ENCODE assay signal across 19 cellular contexts in the genomic region with DNA sequence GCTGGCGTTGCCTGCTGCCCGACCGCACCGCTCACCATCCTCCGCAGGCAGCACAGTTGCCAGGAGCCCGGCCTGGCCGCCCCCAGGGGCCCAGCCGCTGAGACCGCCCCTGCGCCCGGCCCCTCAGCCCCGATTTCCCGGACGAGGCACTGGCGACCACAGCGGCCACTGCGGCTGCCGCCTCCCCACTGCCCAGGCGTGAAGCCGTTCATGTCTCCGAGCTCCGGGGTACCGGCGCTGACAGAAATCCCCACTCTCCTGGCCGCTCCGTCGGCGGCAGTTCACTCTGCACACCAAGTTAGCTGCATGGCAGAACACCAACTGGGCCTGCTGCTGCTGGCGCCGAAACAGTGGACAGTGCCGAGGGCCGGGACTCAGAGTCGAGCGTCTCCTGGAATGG. TPM values are rescaled to one million over a fixed set of nuclear protein-coding genes. Genes with fewer than 3 reads are reported as not detected.
DNase-seq lines count a peak whose midpoint lies in the region; ATAC-seq, FAIRE-seq and TF ChIP-seq lines count a peak whose summit lies in the region.
"Had no signal": no experiment of that assay in that cellular context is flagged by ENCODE, and none has a peak within 500 bp of the region (broad histone marks: within the 10 kb centered on the region; RNA-seq: fewer than 3 reads in every experiment).

No MANE protein-coding gene starts in this region.

- H3K27ac ChIP-seq in GM23338 (ENCODE audit: low read depth) (no peak overlapping the region), kidney (ENCODE audit: low read depth in 2 of 2, low read length in 2 of 2) (no peak overlapping the region), trophoblast cell (ENCODE audit: low read depth, low read length) (no peak overlapping the region), ascending aorta (no peak overlapping the region)
- H3K27ac ChIP-seq: BLaER1 had no signal

- peaks cover 25% of the 10 kb centered on the region for H3K4me1 Mint-ChIP-seq in GM23338

- H2BK5ac ChIP-seq in trophoblast cell (ENCODE audit: low read depth, low read length, poor library complexity) = no peak overlapping the region

- H3K27ac Mint-ChIP-seq in GM23338 = no peak overlapping the region
- H3K27ac Mint-ChIP-seq: CD14-positive monocyte, HFFc6 had no signal

- H3K18ac ChIP-seq in trophoblast cell (ENCODE audit: low read length) = peak overlapping the region; percentile 35

- H3K14ac ChIP-seq in trophoblast cell (ENCODE audit: low read length) = no peak overlapping the region

- H2AFZ ChIP-seq in GM23338 (no peak overlapping the region), trophoblast cell (ENCODE audit: insufficient read depth, low read length, poor library complexity) (no peak overlapping the region)

- 0 out of 2 replicates have a peak, but pooled peaks cover 13% of the 10 kb centered on the region for H4K20me1 ChIP-seq in GM23338 (replicated peaks; ENCODE audit: insufficient read depth)

- no peak overlapping the region for H2BK12ac ChIP-seq in trophoblast cell (ENCODE audit: low read length)

- no peak overlapping the region for H2AK5ac ChIP-seq in trophoblast cell (ENCODE audit: low read length)

- no peaks in the 10 kb centered on the region for H3K9me2 ChIP-seq in GM23338 (ENCODE audit: insufficient read depth)

- H4K91ac ChIP-seq in trophoblast cell (ENCODE audit: low read depth, low read length) = no peak overlapping the region

- H3K27me3 ChIP-seq in GM23338 (ENCODE audit: insufficient read depth) (no peaks in the 10 kb centered on the region), trophoblast cell (ENCODE audit: insufficient read depth, low read length) (no peaks in the 10 kb centered on the region), ascending aorta (no peaks in the 10 kb centered on the region)
- H3K27me3 ChIP-seq: BLaER1 had no signal

- peaks cover 90% of the 10 kb centered on the region for H3K79me2 ChIP-seq in GM23338 (replicated peaks; ENCODE audit: insufficient read depth)
- peaks cover 9% of the 10 kb centered on the region for H3K79me2 ChIP-seq in trophoblast cell (ENCODE audit: control insufficient read depth, insufficient read depth, low read length, poor library complexity)

- H3K4me3 Mint-ChIP-seq in GM23338 = no peak overlapping the region
- H3K4me3 Mint-ChIP-seq: CD14-positive monocyte, HFFc6 had no signal

- no CpG with 5 or more reads among the region's 34 CpGs for WGBS in trophoblast cell (ENCODE audit: extremely low coverage, insufficient coverage, insufficient read length)

- peak; percentile 28; the same call in 1 of the 3 replicates for ATAC-seq in GM23338
- no peak for ATAC-seq in mucosa of descending colon
- ATAC-seq: HCT116 had no signal

- H3K4me3 ChIP-seq in GM23338 (no peak overlapping the region), kidney (ENCODE audit: low read length in 2 of 2) (no peak overlapping the region), trophoblast cell (ENCODE audit: low read depth, low read length) (no peak overlapping the region), ascending aorta (no peak overlapping the region), mucosa of descending colon (no peak overlapping the region)
- H3K4me3 ChIP-seq: BLaER1 had no signal

- no peaks in the 10 kb centered on the region for H3F3A ChIP-seq in GM23338 (replicated peaks; ENCODE audit: low read depth)

- H3K27me3 Mint-ChIP-seq in GM23338 (ENCODE audit: insufficient read depth, low read depth, poor library complexity) = peaks cover 2% of the 10 kb centered on the region
- H3K27me3 Mint-ChIP-seq: CD4-positive, alpha-beta memory T cell had no signal

- no peaks in the 10 kb centered on the region for H3K79me1 ChIP-seq in trophoblast cell (ENCODE audit: low read length)

- peaks cover 13% of the 10 kb centered on the region for H3K4me1 ChIP-seq in GM23338 (ENCODE audit: insufficient read depth)
- H3K4me1 ChIP-seq in kidney (ENCODE audit: control insufficient read depth in 1 of 2, insufficient read depth in 1 of 2, low read depth in 1 of 2, low read length in 2 of 2) = peaks cover 8 to 10% of the 10 kb centered on the region in 2 donors
- H3K4me1 ChIP-seq in trophoblast cell (ENCODE audit: control insufficient read depth in 1 of 2, insufficient read depth in 2 of 2, low read length in 2 of 2) = peaks cover 0 to 2% of the 10 kb centered on the region in 2 experiments
- peaks cover 0 to 5% of the 10 kb centered on the region in 2 donors for H3K4me1 ChIP-seq in ascending aorta
- peaks cover 11% of the 10 kb centered on the region for H3K4me1 ChIP-seq in mucosa of descending colon (ENCODE audit: low read depth)

- intact Hi-C loops in kidney (cut with DNase I) = no loop called here
- intact Hi-C loops in ascending aorta (cut with DNase I) = no loop called here
- intact Hi-C loops in mucosa of descending colon (cut with DNase I, micrococcal nuclease) = no loop called here

- H3K4me2 ChIP-seq in GM23338 (no peak overlapping the region), trophoblast cell (ENCODE audit: low read length) (no peak overlapping the region)
- H3K4me2 ChIP-seq: BLaER1 had no signal

- H3K9ac ChIP-seq in kidney (ENCODE audit: low read length in 2 of 2) = no peak overlapping the region
- no peak overlapping the region for H3K9ac ChIP-seq in trophoblast cell (ENCODE audit: low read length)
- H3K9ac ChIP-seq: BLaER1 had no signal

- FAIRE-seq in kidney (lab: Jason Lieb, UNC) = no peak

- peak overlapping the region; percentile 36 for H4K12ac ChIP-seq in trophoblast cell (ENCODE audit: low read depth, low read length)

- H3K9me3 ChIP-seq in kidney (ENCODE audit: control insufficient read depth in 1 of 2, low read length in 2 of 2) (no peaks in the 10 kb centered on the region), trophoblast cell (ENCODE audit: insufficient read depth, low read depth, low read length) (no peaks in the 10 kb centered on the region), ascending aorta (no peaks in the 10 kb centered on the region), mucosa of descending colon (no peaks in the 10 kb centered on the region)

- H3K23ac ChIP-seq in trophoblast cell (ENCODE audit: low read length) = no peak overlapping the region

- TF ChIP-seq CTCF in GM23338 (conservative IDR thresholded peaks at IDR 0.05; ENCODE audit: low read depth in 2 of 2) (no peak), kidney (IDR thresholded peaks at IDR 0.05; ENCODE audit: borderline replicate concordance, extremely low read depth, insufficient read depth) (no peak), ascending aorta (IDR thresholded peaks at IDR 0.05) (no peak), mucosa of descending colon (IDR thresholded peaks at IDR 0.05) (no peak)

- DNase-seq in activated gamma-delta T cell (lab: John Stamatoyannopoulos, UW) (peak; percentile 7), activated gamma-delta T cell treated with Interleukin-2 at 50 U/mL for 16 hours (no peak), GM23338 (ENCODE audit: low spot score) (no peak), kidney (peak; percentile 70), trophoblast cell (no peak), ascending aorta (ENCODE audit: low spot score in 2 of 2) (no peak), amniotic stem cell (lab: John Stamatoyannopoulos, UW) (no peak), mucosa of descending colon (no peak)
- DNase-seq: 8988T; CD4-positive, alpha-beta memory T cell; DMS153; DMS79; GDM1; GOT3; H7; HFFc6 had no signal

- H3K36me3 Mint-ChIP-seq in GM23338 (ENCODE audit: low read depth) = peaks cover 52% of the 10 kb centered on the region

- H3K9me3 Mint-ChIP-seq in GM23338 = peaks cover 1% of the 10 kb centered on the region; the same call in 1 of the 3 replicates
- H3K9me3 Mint-ChIP-seq: HFFc6 had no signal

- no peaks in the 10 kb centered on the region for H3K36me3 ChIP-seq in GM23338 (ENCODE audit: insufficient read depth)
- H3K36me3 ChIP-seq in kidney (ENCODE audit: control insufficient read depth in 1 of 2, insufficient read depth in 2 of 2, low read length in 2 of 2) = no peaks in the 10 kb centered on the region
- peaks cover 6 to 9% of the 10 kb centered on the region in 2 experiments for H3K36me3 ChIP-seq in trophoblast cell (ENCODE audit: control insufficient read depth in 1 of 2, insufficient read depth in 2 of 2, low read length in 2 of 2)
- peaks cover 3 to 10% of the 10 kb centered on the region in 2 donors for H3K36me3 ChIP-seq in ascending aorta
- no peaks in the 10 kb centered on the region for H3K36me3 ChIP-seq in mucosa of descending colon (ENCODE audit: low read depth)

- H3K4ac ChIP-seq in trophoblast cell (ENCODE audit: low read depth, low read length) = peak overlapping the region; percentile 26

- no peak overlapping the region for H4K8ac ChIP-seq in trophoblast cell (ENCODE audit: low read depth, low read length)

- no peak overlapping the region for H2BK120ac ChIP-seq in trophoblast cell (ENCODE audit: insufficient read depth, low read length, poor library complexity)

TF ChIP-seq in GM23338, 12 proteins besides CTCF, POLR2A, EP300 and RAD21 (continues in another document):
- TF ChIP-seq CREB1 (CRISPR knock-in tag; IDR thresholded peaks at IDR 0.05; ENCODE audit: low read depth) = no peak
- no peak for TF ChIP-seq NANOG (IDR thresholded peaks at IDR 0.05; ENCODE audit: borderline replicate concordance)
- no peak for TF ChIP-seq EZH2 (IDR thresholded peaks at IDR 0.05; ENCODE audit: low read depth, unreplicated experiment)
- TF ChIP-seq STAT1 (IDR thresholded peaks at IDR 0.05; ENCODE audit: unreplicated experiment) = no peak
- TF ChIP-seq, protein P1, sequence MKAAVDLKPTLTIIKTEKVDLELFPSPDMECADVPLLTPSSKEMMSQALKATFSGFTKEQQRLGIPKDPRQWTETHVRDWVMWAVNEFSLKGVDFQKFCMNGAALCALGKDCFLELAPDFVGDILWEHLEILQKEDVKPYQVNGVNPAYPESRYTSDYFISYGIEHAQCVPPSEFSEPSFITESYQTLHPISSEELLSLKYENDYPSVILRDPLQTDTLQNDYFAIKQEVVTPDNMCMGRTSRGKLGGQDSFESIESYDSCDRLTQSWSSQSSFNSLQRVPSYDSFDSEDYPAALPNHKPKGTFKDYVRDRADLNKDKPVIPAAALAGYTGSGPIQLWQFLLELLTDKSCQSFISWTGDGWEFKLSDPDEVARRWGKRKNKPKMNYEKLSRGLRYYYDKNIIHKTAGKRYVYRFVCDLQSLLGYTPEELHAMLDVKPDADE (IDR thresholded peaks at IDR 0.05) = no peak
- no peak for TF ChIP-seq ZNF114 (CRISPR knock-in tag; IDR thresholded peaks at IDR 0.05)

RNA-seq across cellular contexts. Expression of a gene that starts 8.5 kb away (rescaled TPM):
- 56.1 and 61.9 TPM in 2 replicates for total RNA-seq in GM23338 (2014; rRNA removed; shearing (Covaris generic))
- polyA plus RNA-seq in GM23338 (2016; fragmentation: Nextera tagmentation; extraction: Ambion mirVana) = 51.3 and 61.3 TPM in 2 replicates
- 116 TPM for total RNA-seq in kidney
- polyA plus RNA-seq in kidney (ENCODE audit: insufficient read depth, low read depth, low replicate concordance) = 120 TPM
- 176 and 185 TPM in 2 replicates for polyA plus RNA-seq in trophoblast cell (2013)
- total RNA-seq in ascending aorta = 112 TPM
- total RNA-seq in mucosa of descending colon = 10 to 100 TPM; 80.7 to 90.2 (median 84.6) TPM

Comparison
In these comparisons a context has a peak if more than half of its experiments do, and no peak if none do; other contexts are left out.
1. DNase-seq: peak in activated gamma-delta T cell (single experiment) and kidney (single experiment); none in activated gamma-delta T cell treated with Interleukin-2 at 50 U/mL for 16 hours (single experiment), GM23338 (single experiment), trophoblast cell (0 of 2), ascending aorta (0 of 2), amniotic stem cell (single experiment) and mucosa of descending colon (0 of 3).